ENCODE assay signal across 18 cellular contexts in the genomic region with DNA sequence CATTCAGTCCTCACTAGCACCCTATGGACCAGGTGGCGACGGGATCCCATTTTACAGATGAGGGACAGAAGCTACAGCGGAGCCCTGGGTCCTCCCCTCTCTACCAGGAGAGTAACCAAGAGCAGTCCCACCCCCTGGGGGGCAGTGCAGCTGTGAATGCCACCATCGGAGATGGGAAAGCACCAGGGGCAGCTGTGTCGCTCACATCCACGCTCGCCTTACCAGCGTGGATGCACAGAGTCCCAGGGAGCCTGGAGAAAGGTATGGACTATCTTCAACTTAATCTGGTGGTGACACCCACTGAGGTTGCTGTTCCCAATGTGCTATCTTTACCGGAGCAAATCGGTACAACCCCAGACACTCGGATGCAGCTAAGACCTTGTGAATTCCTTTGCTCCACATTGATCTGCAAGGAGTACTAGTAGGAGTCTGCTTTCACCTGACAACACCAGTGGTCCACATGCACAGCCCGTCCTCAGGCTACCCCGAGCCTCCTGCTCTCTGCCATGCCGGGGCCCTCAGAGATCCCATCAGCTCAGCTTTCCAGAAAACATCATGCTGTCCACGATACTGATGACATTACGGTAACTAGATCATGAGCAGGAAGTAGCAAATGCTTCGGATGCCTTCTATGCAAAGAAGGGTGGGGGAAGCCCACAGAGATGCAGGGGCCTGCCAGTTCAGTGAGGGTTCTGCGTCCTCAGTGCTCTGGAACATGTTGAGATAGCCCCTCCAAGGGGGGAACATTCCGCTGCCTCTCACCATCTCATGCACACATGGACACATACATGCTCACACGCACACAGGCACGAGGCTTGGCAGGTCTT.
DNase-seq lines count a peak whose midpoint lies in the region; ATAC-seq and TF ChIP-seq lines count a peak whose summit lies in the region.
"Had no signal": no experiment of that assay in that cellular context is flagged by ENCODE, and none has a peak within 500 bp of the region (broad histone marks: within the 10 kb centered on the region; RNA-seq: fewer than 3 reads in every experiment).

No MANE protein-coding gene starts in this region.

- CTCF ChIA-PET in mammary epithelial cell (lab: Charles Lee; ENCODE audit: low non-redundant PET): interaction anchor here (0.6 kb wide), 1 partner anchor 1056 kb away, joined by 3 read pairs; no protein-coding TSS in a partner anchor

- H3K4me3 ChIP-seq in mammary epithelial cell (replicated peaks in 1 of 3; ENCODE audit: insufficient read depth in 1 of 3, low read depth in 2 of 3, low read length in 3 of 3): no peak overlapping the region
- no peak overlapping the region for H3K4me3 ChIP-seq in breast epithelium
- H3K4me3 ChIP-seq in OCI-LY3 (ENCODE audit: low read length): peak overlapping the region; percentile 67
- no peak overlapping the region for H3K4me3 ChIP-seq in sigmoid colon
- H3K4me3 ChIP-seq: thoracic aorta had no signal

- H3K9me3 ChIP-seq in mammary epithelial cell (replicated peaks; ENCODE audit: insufficient read depth, low read length) (no peaks in the 10 kb centered on the region), breast epithelium (no peaks in the 10 kb centered on the region), OCI-LY3 (ENCODE audit: insufficient read depth, low read length) (no peaks in the 10 kb centered on the region), sigmoid colon (no peaks in the 10 kb centered on the region)
- H3K9me3 ChIP-seq: thoracic aorta had no signal

- no peak for ATAC-seq in left colon
- ATAC-seq: activated CD4-positive, CD25-positive, alpha-beta regulatory T cell treated with anti-CD3 and anti-CD28 coated beads, Interleukin-2, amount 50 U/mL, for 24 hours had no signal

- DNase-seq in mammary epithelial cell: no peak
- DNase-seq in breast epithelium (ENCODE audit: low spot score in 2 of 2): no peak
- DNase-seq in fibroblast of peridontal ligament (ENCODE audit: extremely low read depth): peak; percentile 10
- no peak for DNase-seq in NCI-H2171 treated with DMSO at 0.1 percent for 48 hours (lab: John Stamatoyannopoulos, UW)
- DNase-seq in sigmoid colon: no peak
- DNase-seq in left colon: no peak
- DNase-seq: activated CD8-positive, alpha-beta memory T cell treated with anti-CD3 and anti-CD28 coated beads for 24 hours; cerebellar nuclear complex; DMS 273 treated with DMSO at 0.1 percent for 48 hours; NCI-H1694; NCI-H446 treated with DMSO at 0.1 percent for 48 hours; nephron progenitor cell; SHP77 treated with DMSO at 0.1 percent for 48 hours had no signal

- TF ChIP-seq EP300 in sigmoid colon (IDR thresholded peaks at IDR 0.05): no peak

- intact Hi-C loops in mammary epithelial cell (cut with micrococcal nuclease): no loop called here
- intact Hi-C loops in breast epithelium (cut with DNase I; ENCODE audit: low total_unique reads): no loop called here
- intact Hi-C loops in sigmoid colon (cut with DNase I): no loop called here
- intact Hi-C loops in left colon (cut with DNase I, micrococcal nuclease): no loop called here

- H3K27me3 ChIP-seq in mammary epithelial cell (ENCODE audit: insufficient read depth, low read length) (no peaks in the 10 kb centered on the region), breast epithelium (no peaks in the 10 kb centered on the region), OCI-LY3 (ENCODE audit: low read depth, low read length) (no peaks in the 10 kb centered on the region), sigmoid colon (no peaks in the 10 kb centered on the region)

- H2AFZ ChIP-seq in mammary epithelial cell (ENCODE audit: low read depth, low read length) (peak overlapping the region; percentile 57), OCI-LY3 (ENCODE audit: low read depth, low read length) (peak overlapping the region; percentile 34)

- no peak for TF ChIP-seq CTCF in mammary epithelial cell (conservative IDR thresholded peaks at IDR 0.05 in 1 of 2, IDR thresholded peaks at IDR 0.05 in 1 of 2; ENCODE audit: extremely low read depth in 1 of 2, insufficient read depth in 1 of 2, low read depth in 1 of 2, low read length in 2 of 2)
- TF ChIP-seq CTCF in breast epithelium (IDR thresholded peaks at IDR 0.05): no peak
- peak; percentile 6; the same call in 1 of the 2 replicates for TF ChIP-seq CTCF in OCI-LY3 (IDR thresholded peaks at IDR 0.05; ENCODE audit: low read depth, low read length)
- TF ChIP-seq CTCF in sigmoid colon (IDR thresholded peaks at IDR 0.05): no peak

- H4K20me1 ChIP-seq in mammary epithelial cell (ENCODE audit: insufficient read depth, low read length): no peaks in the 10 kb centered on the region
- no peaks in the 10 kb centered on the region for H4K20me1 ChIP-seq in OCI-LY3 (ENCODE audit: insufficient read depth, low read length)

- no TSS peak for BruUV-seq in mammary epithelial cell (replicated peaks; lab: Mats Ljungman, UMichigan)

- H3K36me3 ChIP-seq in mammary epithelial cell (ENCODE audit: insufficient read depth, low read length) (no peaks in the 10 kb centered on the region), breast epithelium (no peaks in the 10 kb centered on the region), OCI-LY3 (replicated peaks; ENCODE audit: low read depth, low read length) (no peaks in the 10 kb centered on the region), sigmoid colon (no peaks in the 10 kb centered on the region)
- H3K36me3 ChIP-seq: thoracic aorta had no signal

- H3K4me1 ChIP-seq in mammary epithelial cell (ENCODE audit: insufficient read depth, low read length) (peaks cover 16% of the 10 kb centered on the region), breast epithelium (no peaks in the 10 kb centered on the region), OCI-LY3 (ENCODE audit: low read length) (peaks cover 57% of the 10 kb centered on the region), sigmoid colon (no peaks in the 10 kb centered on the region)

- H3K27ac ChIP-seq in mammary epithelial cell (ENCODE audit: insufficient read depth, low read depth, low read length) (no peak overlapping the region), breast epithelium (no peak overlapping the region), OCI-LY3 (ENCODE audit: low read length) (peak overlapping the region; percentile 75), temporal lobe (ENCODE audit: low read depth, low read length) (peak overlapping the region; percentile 2), sigmoid colon (no peak overlapping the region)
- H3K27ac ChIP-seq: C4-2B, thoracic aorta had no signal

- no peaks in the 10 kb centered on the region for H3K79me2 ChIP-seq in mammary epithelial cell (ENCODE audit: insufficient read depth, low read length)
- H3K79me2 ChIP-seq in OCI-LY3 (ENCODE audit: low read length): no peaks in the 10 kb centered on the region

- WGBS in mammary epithelial cell (ENCODE audit: low coverage, missing lambda C conversion rate): 68% methylated on average over 19 of the region's 21 CpGs
- WGBS in sigmoid colon, 2 donors: 75 to 85% methylated on average over 21 of the region's 21 CpGs

- TF ChIP-seq POLR2A in breast epithelium (IDR thresholded peaks at IDR 0.05): no peak
- TF ChIP-seq POLR2A in sigmoid colon (IDR thresholded peaks at IDR 0.05): no peak

- H3K9ac ChIP-seq in mammary epithelial cell (ENCODE audit: insufficient read depth, low read length): no peak overlapping the region
- peak overlapping the region; percentile 38 for H3K9ac ChIP-seq in OCI-LY3 (ENCODE audit: low read length)

- in situ Hi-C loops in mammary epithelial cell (cut with MboI; ENCODE audit: low sequenced_read_pairs in 2 of 2): no loop called here

- H3K4me2 ChIP-seq in mammary epithelial cell (ENCODE audit: insufficient read depth, low read depth, low read length) (no peak overlapping the region), OCI-LY3 (ENCODE audit: low read length) (peak overlapping the region; percentile 85)

- dilution Hi-C loops in mammary epithelial cell (cut with HindIII; ENCODE audit: low sequenced_read_pairs): no loop called here

Comparison
In these comparisons a context has a peak if more than half of its experiments do, and no peak if none do; other contexts are left out.
1. H3K27ac ChIP-seq: peak in OCI-LY3 (single experiment) and temporal lobe (single experiment); none in mammary epithelial cell (single experiment), breast epithelium (0 of 2) and sigmoid colon (0 of 4).